Comparison of ENCODE assay signal across 10 cellular contexts in genomic region chr10:5840314-5841307, GRCh38. TPM values are rescaled to one million over a fixed set of nuclear protein-coding genes. Genes with fewer than 3 reads are reported as not detected.
DNase-seq lines count a peak whose midpoint lies in the region; ATAC-seq, FAIRE-seq and TF ChIP-seq lines count a peak whose summit lies in the region.
"Had no signal": no experiment of that assay in that cellular context is flagged by ENCODE, and none has a peak within 500 bp of the region (broad histone marks: within the 10 kb centered on the region; RNA-seq: fewer than 3 reads in every experiment).

No MANE protein-coding gene starts in this region.

- ATAC-seq in HG03025 (IDR thresholded peaks at IDR 0.05; ENCODE audit: low FRiP score, unreplicated experiment), result peak; percentile 62

- in situ Hi-C loops in G401 (cut with HindIII; ENCODE audit: low sequenced_read_pairs), result no loop called here

- intact Hi-C loops in kidney (cut with DNase I), result no loop called here

- H3K9ac ChIP-seq in kidney (ENCODE audit: low read length in 2 of 2), result no peak overlapping the region

- no peak for FAIRE-seq in kidney (lab: Jason Lieb, UNC)

- POLR2A ChIA-PET in RWPE1 (lab: Yijun Ruan, JAX; ENCODE audit: low non-redundant PET), result interaction anchor here (0.5 kb wide), 1 partner anchor 123 kb away, joined by 4 read pairs; no protein-coding TSS in a partner anchor

- H3K4me1 ChIP-seq in kidney (ENCODE audit: control insufficient read depth in 1 of 2, insufficient read depth in 1 of 2, low read depth in 1 of 2, low read length in 2 of 2), result no peaks in the 10 kb centered on the region

- no peaks in the 10 kb centered on the region for H3K9me3 ChIP-seq in kidney (ENCODE audit: control insufficient read depth in 1 of 2, low read length in 2 of 2)
- H3K9me3 ChIP-seq: neutrophil had no signal

- H3K4me3 ChIP-seq in kidney (ENCODE audit: low read length in 2 of 2), result peak overlapping the region; percentile 44 to 48

- TF ChIP-seq CTCF in kidney (IDR thresholded peaks at IDR 0.05; ENCODE audit: borderline replicate concordance, extremely low read depth, insufficient read depth), result no peak
- no peak for TF ChIP-seq CTCF in RWPE1 (conservative IDR thresholded peaks at IDR 0.05; ENCODE audit: low read depth)

- H3K27ac ChIP-seq in kidney (ENCODE audit: low read depth in 2 of 2, low read length in 2 of 2), result no peak overlapping the region
- H3K27ac ChIP-seq in RWPE1, result no peak overlapping the region
- H3K27ac ChIP-seq: 22Rv1, neutrophil had no signal

- DNase-seq in DMS153 (lab: John Stamatoyannopoulos, UW) (peak; percentile 19), DMS153 treated with DMSO at 0.1 percent for 48 hours (lab: John Stamatoyannopoulos, UW; ENCODE audit: unreplicated experiment) (no peak), UCSD-AML1 (lab: John Stamatoyannopoulos, UW; ENCODE audit: unreplicated experiment) (peak; percentile 28), kidney (peak; percentile 83), RWPE1 (ENCODE audit: low spot score) (no peak), G401 (ENCODE audit: low spot score) (no peak)
- no peak for DNase-seq in activated naive CD4-positive, alpha-beta T cell treated with anti-CD3 and anti-CD28 coated beads, Interleukin-2, amount 50 U/mL, for 16 hours

- no peaks in the 10 kb centered on the region for H3K36me3 ChIP-seq in kidney (ENCODE audit: control insufficient read depth in 1 of 2, insufficient read depth in 2 of 2, low read length in 2 of 2)
- H3K36me3 ChIP-seq: neutrophil had no signal

- CTCF ChIA-PET in RWPE1 (lab: Yijun Ruan, JAX), result no interaction called here

RNA-seq across cellular contexts. Expression of gene GDI2, which starts 27.4 kb away (rescaled TPM):
- 168 TPM for total RNA-seq in kidney
- 143 TPM for polyA plus RNA-seq in kidney (ENCODE audit: insufficient read depth, low read depth, low replicate concordance)
- total RNA-seq in G401 (2014; rRNA removed; shearing (Covaris generic)), result 473 and 615 TPM in 2 replicates

RNA-seq across cellular contexts. Expression of gene ANKRD16, which starts 49.1 kb away (rescaled TPM):
- total RNA-seq in kidney, result 6.7 TPM
- 7.1 TPM for polyA plus RNA-seq in kidney (ENCODE audit: insufficient read depth, low read depth, low replicate concordance)
- 11.4 and 17.4 TPM in 2 replicates for total RNA-seq in G401 (2014; rRNA removed; shearing (Covaris generic))

RNA-seq across cellular contexts. Expression of gene FBH1, which starts 49.4 kb away (rescaled TPM):
- total RNA-seq in kidney, result 76.5 TPM
- 70.7 TPM for polyA plus RNA-seq in kidney (ENCODE audit: insufficient read depth, low read depth, low replicate concordance)
- 50.2 and 58.7 TPM in 2 replicates for total RNA-seq in G401 (2014; rRNA removed; shearing (Covaris generic))

Comparison
In these comparisons a context has a peak if more than half of its experiments do, and no peak if none do; other contexts are left out.
1. DNase-seq: peak in DMS153 (single experiment), UCSD-AML1 (single experiment) and kidney (single experiment); none in DMS153 treated with DMSO at 0.1 percent for 48 hours (single experiment), RWPE1 (single experiment), activated naive CD4-positive, alpha-beta T cell treated with anti-CD3 and anti-CD28 coated beads, Interleukin-2, amount 50 U/mL, for 16 hours (single experiment) and G401 (single experiment).